25 cellular contexts compared by ENCODE assay signal in the genomic region with DNA sequence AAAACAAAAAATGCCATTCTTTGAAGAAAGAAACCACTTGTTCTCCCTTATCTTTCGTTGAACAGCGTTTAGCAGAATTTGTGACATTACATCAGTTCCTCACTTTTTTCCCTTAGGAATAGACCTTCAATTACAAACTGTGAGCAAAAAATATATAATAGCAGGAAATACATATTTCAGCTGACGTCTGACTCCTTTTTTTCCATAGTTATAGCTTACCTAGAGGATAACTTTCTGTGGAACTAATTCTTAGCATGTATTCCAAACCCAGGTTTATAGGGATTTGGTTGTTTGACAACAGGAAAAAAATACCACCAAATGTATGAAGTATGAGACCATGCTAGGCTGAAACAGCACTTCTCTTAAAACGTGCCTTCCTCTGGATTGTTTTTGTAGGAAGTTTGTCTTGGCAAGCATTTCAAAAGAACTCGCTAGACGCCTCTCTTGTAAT. TPM values are rescaled to one million over a fixed set of nuclear protein-coding genes. Genes with fewer than 3 reads are reported as not detected.
DNase-seq lines count a peak whose midpoint lies in the region; ATAC-seq and TF ChIP-seq lines count a peak whose summit lies in the region.
"Had no signal": no experiment of that assay in that cellular context is flagged by ENCODE, and none has a peak within 500 bp of the region (broad histone marks: within the 10 kb centered on the region; RNA-seq: fewer than 3 reads in every experiment).

No MANE protein-coding gene starts in this region.

- intact Hi-C loops in thyroid gland (cut with DNase I): no loop called here

- no peaks in the 10 kb centered on the region for H3K9me2 ChIP-seq in SK-N-SH

- TF ChIP-seq CTCF in VCaP (conservative IDR thresholded peaks at IDR 0.05): no peak
- TF ChIP-seq CTCF in thyroid gland (IDR thresholded peaks at IDR 0.05): no peak
- TF ChIP-seq CTCF in SK-N-SH (IDR thresholded peaks at IDR 0.05): no peak

- no peak for TF ChIP-seq RAD21 in SK-N-SH (IDR thresholded peaks at IDR 0.05; ENCODE audit: low read length)

- H3K36me3 ChIP-seq in thyroid gland (no peaks in the 10 kb centered on the region), SK-N-SH (replicated peaks in 1 of 2; ENCODE audit: control insufficient read depth in 1 of 2, insufficient read depth in 2 of 2, low read length in 1 of 2) (no peaks in the 10 kb centered on the region)

- no peak overlapping the region for H3K27ac Mint-ChIP-seq in activated T-cell treated with anti-CD3 and anti-CD28 coated beads, Interleukin-2, amount 50 U/mL, for 24 hours
- H3K27ac Mint-ChIP-seq: activated naive CD8-positive, alpha-beta T cell treated with anti-CD3 and anti-CD28 coated beads, Interleukin-2, amount 10 ng/mL, durations not matched to agents 7 days and 5 days; activated T-helper 2 cell treated with anti-CD3 and anti-CD28 coated beads, Interferon-gamma antibody, Interleukin-2, Interleukin-4, amounts not matched to agents 10 μg/mL and 5 μg/mL and 100 μg/mL, durations not matched to agents 14 hours and 24 hours and 36 hours; naive thymus-derived CD8-positive, alpha-beta T cell had no signal

- H3K27me3 ChIP-seq in thyroid gland (no peaks in the 10 kb centered on the region), SK-N-SH (ENCODE audit: insufficient read depth) (no peaks in the 10 kb centered on the region)
- H3K27me3 ChIP-seq: body of pancreas had no signal

- no peaks in the 10 kb centered on the region for H4K20me1 ChIP-seq in SK-N-SH (ENCODE audit: insufficient read depth)

- no peak for ATAC-seq in GM18498 (IDR thresholded peaks at IDR 0.05; ENCODE audit: unreplicated experiment)
- ATAC-seq: body of pancreas; naive thymus-derived CD8-positive, alpha-beta T cell; sciatic nerve; stimulated activated naive CD8-positive, alpha-beta T cell treated with anti-CD3 and anti-CD28 coated beads, Interleukin-15, Interleukin-2, amounts not matched to agents 100 U/mL and 50 U/mL, for 24 hours had no signal

- H3K4me2 ChIP-seq in SK-N-SH: no peak overlapping the region

- H3K4me3 ChIP-seq in thyroid gland (replicated peaks in 1 of 3) (no peak overlapping the region), SK-N-SH (ENCODE audit: low read depth in 2 of 2, low read length in 1 of 2) (no peak overlapping the region)
- H3K4me3 ChIP-seq: body of pancreas had no signal

- H3K4me1 Mint-ChIP-seq in activated T-cell treated with anti-CD3 and anti-CD28 coated beads, Interleukin-2, amount 50 U/mL, for 24 hours (ENCODE audit: low read depth): no peaks in the 10 kb centered on the region
- H3K4me1 Mint-ChIP-seq: activated naive CD8-positive, alpha-beta T cell treated with anti-CD3 and anti-CD28 coated beads, Interleukin-2, amount 10 ng/mL, durations not matched to agents 7 days and 5 days; naive thymus-derived CD8-positive, alpha-beta T cell had no signal

- no peak overlapping the region for H3K4me3 Mint-ChIP-seq in activated T-cell treated with anti-CD3 and anti-CD28 coated beads, Interleukin-2, amount 50 U/mL, for 24 hours
- H3K4me3 Mint-ChIP-seq: activated naive CD8-positive, alpha-beta T cell treated with anti-CD3 and anti-CD28 coated beads, Interleukin-2, amount 10 ng/mL, durations not matched to agents 7 days and 5 days; naive thymus-derived CD8-positive, alpha-beta T cell had no signal

- H3K36me3 Mint-ChIP-seq in activated T-cell treated with anti-CD3 and anti-CD28 coated beads, Interleukin-2, amount 50 U/mL, for 24 hours (ENCODE audit: low read depth): no peaks in the 10 kb centered on the region
- H3K36me3 Mint-ChIP-seq: activated naive CD8-positive, alpha-beta T cell treated with anti-CD3 and anti-CD28 coated beads, Interleukin-2, amount 10 ng/mL, durations not matched to agents 7 days and 5 days; naive thymus-derived CD8-positive, alpha-beta T cell had no signal

- no peaks in the 10 kb centered on the region for H3F3A ChIP-seq in SK-N-SH (replicated peaks; ENCODE audit: insufficient read depth)

- no peak overlapping the region for H3K9ac ChIP-seq in SK-N-SH

- H3K4me1 ChIP-seq in thyroid gland (peaks cover 24 to 44% of the 10 kb centered on the region in 2 donors), SK-N-SH (ENCODE audit: control insufficient read depth in 1 of 2, insufficient read depth in 2 of 2, low read depth in 1 of 2, low read length in 1 of 2) (no peaks in the 10 kb centered on the region; a peak in 1 of 4 replicates)

- 6 to 14% methylated on average over 6 of the region's 6 CpGs for whole genome bisulfite sequencing in thyroid gland, 2 donors
- 49% methylated on average over 6 of the region's 6 CpGs for WGBS in SK-N-SH (ENCODE audit: low lambda C conversion rate)

- no peak for TF ChIP-seq POLR2A in thyroid gland (IDR thresholded peaks at IDR 0.05)

- H3K9me3 Mint-ChIP-seq in activated T-cell treated with anti-CD3 and anti-CD28 coated beads, Interleukin-2, amount 50 U/mL, for 24 hours: peaks cover 2% of the 10 kb centered on the region
- H3K9me3 Mint-ChIP-seq: activated naive CD8-positive, alpha-beta T cell treated with anti-CD3 and anti-CD28 coated beads, Interleukin-2, amount 10 ng/mL, durations not matched to agents 7 days and 5 days; activated T-helper 2 cell treated with anti-CD3 and anti-CD28 coated beads, Interferon-gamma antibody, Interleukin-2, Interleukin-4, amounts not matched to agents 10 μg/mL and 5 μg/mL and 100 μg/mL, durations not matched to agents 14 hours and 24 hours and 36 hours had no signal

- H3K27ac ChIP-seq in VCaP: peak overlapping the region; percentile 62
- H3K27ac ChIP-seq in thyroid gland: peak overlapping the region in 2 of 3 donors; percentile 19 to 59
- H3K27ac ChIP-seq in SK-N-SH (ENCODE audit: low read depth in 2 of 2, low read length in 1 of 2): no peak overlapping the region
- H3K27ac ChIP-seq: 22Rv1 had no signal

- H3K27me3 Mint-ChIP-seq in activated T-cell treated with anti-CD3 and anti-CD28 coated beads, Interleukin-2, amount 50 U/mL, for 24 hours: peaks cover 5% of the 10 kb centered on the region
- H3K27me3 Mint-ChIP-seq: activated naive CD8-positive, alpha-beta T cell treated with anti-CD3 and anti-CD28 coated beads, Interleukin-2, amount 10 ng/mL, durations not matched to agents 7 days and 5 days had no signal

- no peak overlapping the region for H2AFZ ChIP-seq in SK-N-SH (ENCODE audit: low read depth)

- H3K79me2 ChIP-seq in SK-N-SH (ENCODE audit: insufficient read depth): no peaks in the 10 kb centered on the region

- CTCF ChIA-PET in SK-N-SH (lab: Yijun Ruan, JAX): no interaction called here

- POLR2A ChIA-PET in SK-N-SH (lab: Yijun Ruan, JAX): no interaction called here

- TF ChIP-seq EP300 in SK-N-SH (IDR thresholded peaks at IDR 0.05; ENCODE audit: borderline replicate concordance in 1 of 2, low read depth in 1 of 2, low read length in 1 of 2): no peak

- no peaks in the 10 kb centered on the region for H3K9me3 ChIP-seq in thyroid gland
- no peaks in the 10 kb centered on the region for H3K9me3 ChIP-seq in SK-N-SH
- H3K9me3 ChIP-seq: body of pancreas had no signal

- DNase-seq in NCI-H2196 (lab: John Stamatoyannopoulos, UW; ENCODE audit: unreplicated experiment) (peak; percentile 8), NCI-H2196 treated with DMSO at 0.1 percent for 48 hours (lab: John Stamatoyannopoulos, UW; ENCODE audit: unreplicated experiment) (no peak), iris pigment epithelial cell (ENCODE audit: low read depth) (peak; percentile 13), thyroid gland (no peak), SK-N-SH (no peak)
- no peak for DNase-seq in activated T-cell treated with anti-CD3 and anti-CD28 coated beads, Interleukin-2, amount 50 U/mL, for 24 hours
- DNase-seq: activated CD4-positive, alpha-beta T cell treated with anti-CD3 and anti-CD28 coated beads for 48 hours; activated naive CD8-positive, alpha-beta T cell treated with anti-CD3 and anti-CD28 coated beads, Interleukin-2, amount 10 ng/mL, durations not matched to agents 7 days and 5 days; AML-193; body of pancreas; COR-L47; HCEC 1CT; hippocampal formation; islet precursor cell; mesenchymal stem cell; naive thymus-derived CD8-positive, alpha-beta T cell; NCI-H1092 treated with DMSO at 0.1 percent for 48 hours; NCI-H526; stimulated activated naive CD8-positive, alpha-beta T cell treated with anti-CD3 and anti-CD28 coated beads, Interleukin-15, Interleukin-2, amounts not matched to agents 100 U/mL and 50 U/mL, for 24 hours had no signal

TF ChIP-seq in SK-N-SH, 30 proteins besides CTCF, POLR2A, EP300 and RAD21:
- no peak for TF ChIP-seq SMC3 (IDR thresholded peaks at IDR 0.05; ENCODE audit: low read depth, low read length)

RNA-seq across cellular contexts. Expression of a gene that starts 2.0 kb away (rescaled TPM):
- 100 to 1,000 TPM; 136 to 267 (median 156) TPM for total RNA-seq in thyroid gland
- 1.2 and 1.3 TPM in 2 replicates for polyA plus RNA-seq in SK-N-SH (2012; rRNA removed)
- polyA plus RNA-seq in SK-N-SH (2012; cell fraction: cytosol; rRNA removed): 0.82 and 1.2 TPM in 2 replicates
- polyA plus RNA-seq in SK-N-SH (2012; cell fraction: nucleus; rRNA removed): 4.3 and 6.5 TPM in 2 replicates
- total RNA-seq: activated naive CD8-positive, alpha-beta T cell treated with anti-CD3 and anti-CD28 coated beads, Interleukin-2, amount 10 ng/mL, durations not matched to agents 7 days and 5 days; activated T-helper 2 cell treated with anti-CD3 and anti-CD28 coated beads, Interferon-gamma antibody, Interleukin-2, Interleukin-4, amounts not matched to agents 10 μg/mL and 5 μg/mL and 100 μg/mL, durations not matched to agents 14 hours and 24 hours and 36 hours; naive thymus-derived CD8-positive, alpha-beta T cell; T-helper 1 cell treated with Interleukin-12 subunit alpha and Interleukin-12 subunit beta and Interleukin-4 antibody, amounts not matched to agents 30 ng/mL and 1 ng/mL, for 36 hours had no signal
- polyA plus RNA-seq: naive thymus-derived CD8-positive, alpha-beta T cell had no signal

Comparison
In these comparisons a context has a peak if more than half of its experiments do, and no peak if none do; other contexts are left out.
1. DNase-seq: peak in NCI-H2196 (single experiment) and iris pigment epithelial cell (single experiment); none in NCI-H2196 treated with DMSO at 0.1 percent for 48 hours (single experiment), thyroid gland (0 of 2), SK-N-SH (single experiment) and activated T-cell treated with anti-CD3 and anti-CD28 coated beads, Interleukin-2, amount 50 U/mL, for 24 hours (single experiment).
2. H3K27ac ChIP-seq: peak in VCaP (single experiment) and thyroid gland (2 of 3); none in SK-N-SH (0 of 2).